In the genomic region with DNA sequence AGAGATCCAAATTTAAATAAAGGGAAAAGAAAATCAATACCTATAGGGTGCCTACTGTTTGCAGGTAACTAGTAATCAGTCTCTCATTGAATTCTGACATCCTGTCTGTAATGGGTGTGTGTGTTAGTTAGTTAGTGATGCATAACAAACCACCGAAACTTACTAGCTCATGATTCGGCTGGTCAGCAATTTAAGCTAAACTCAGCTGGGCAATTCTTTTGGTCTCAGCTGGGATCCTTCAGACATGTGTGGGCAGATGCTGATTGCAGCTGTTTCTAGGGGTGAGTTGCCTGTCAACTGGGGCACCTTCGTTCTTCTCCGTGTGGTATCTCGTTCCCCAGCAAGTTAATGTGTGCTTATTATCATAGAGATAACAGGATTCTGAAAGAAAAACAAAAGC, we compare ENCODE assay signal across 1 cellular context.
TF ChIP-seq lines count a peak whose summit lies in the region.

No MANE protein-coding gene starts in this region.

TF ChIP-seq in GM12878, 131 proteins besides CTCF, POLR2A, EP300 and RAD21 (continued from another document):
- TF ChIP-seq, protein P1, sequence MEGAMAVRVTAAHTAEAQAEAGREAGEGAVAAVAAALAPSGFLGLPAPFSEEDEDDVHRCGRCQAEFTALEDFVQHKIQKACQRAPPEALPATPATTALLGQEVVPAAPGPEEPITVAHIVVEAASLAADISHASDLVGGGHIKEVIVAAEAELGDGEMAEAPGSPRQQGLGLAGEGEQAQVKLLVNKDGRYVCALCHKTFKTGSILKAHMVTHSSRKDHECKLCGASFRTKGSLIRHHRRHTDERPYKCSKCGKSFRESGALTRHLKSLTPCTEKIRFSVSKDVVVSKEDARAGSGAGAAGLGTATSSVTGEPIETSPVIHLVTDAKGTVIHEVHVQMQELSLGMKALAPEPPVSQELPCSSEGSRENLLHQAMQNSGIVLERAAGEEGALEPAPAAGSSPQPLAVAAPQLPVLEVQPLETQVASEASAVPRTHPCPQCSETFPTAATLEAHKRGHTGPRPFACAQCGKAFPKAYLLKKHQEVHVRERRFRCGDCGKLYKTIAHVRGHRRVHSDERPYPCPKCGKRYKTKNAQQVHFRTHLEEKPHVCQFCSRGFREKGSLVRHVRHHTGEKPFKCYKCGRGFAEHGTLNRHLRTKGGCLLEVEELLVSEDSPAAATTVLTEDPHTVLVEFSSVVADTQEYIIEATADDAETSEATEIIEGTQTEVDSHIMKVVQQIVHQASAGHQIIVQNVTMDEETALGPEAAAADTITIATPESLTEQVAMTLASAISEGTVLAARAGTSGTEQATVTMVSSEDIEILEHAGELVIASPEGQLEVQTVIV (IDR thresholded peaks at IDR 0.05; ENCODE audit: borderline replicate concordance, partially characterized antibody), result no peak
- no peak for TF ChIP-seq YY1 (IDR thresholded peaks at IDR 0.05; ENCODE audit: low read depth, low read length)
- peak; percentile 80; the same call in 1 of the 2 replicates for TF ChIP-seq ZNF217 (IDR thresholded peaks at IDR 0.05)
- 0 out of 2 replicates have a peak, but pooled peaks have one; percentile 33 for TF ChIP-seq STAT3 (IDR thresholded peaks at IDR 0.05; ENCODE audit: low read depth, low read length)
- TF ChIP-seq TCF12 (IDR thresholded peaks at IDR 0.05; ENCODE audit: low read depth, low read length), result peak; percentile 99
- peak; percentile 54; the same call in 1 of the 2 replicates for TF ChIP-seq GATAD2B (conservative IDR thresholded peaks at IDR 0.05; ENCODE audit: low read depth)
- TF ChIP-seq DPF2 (IDR thresholded peaks at IDR 0.05), result peak; percentile 74
- no peak for TF ChIP-seq NR2F1 (conservative IDR thresholded peaks at IDR 0.05)
- TF ChIP-seq, protein P2, sequence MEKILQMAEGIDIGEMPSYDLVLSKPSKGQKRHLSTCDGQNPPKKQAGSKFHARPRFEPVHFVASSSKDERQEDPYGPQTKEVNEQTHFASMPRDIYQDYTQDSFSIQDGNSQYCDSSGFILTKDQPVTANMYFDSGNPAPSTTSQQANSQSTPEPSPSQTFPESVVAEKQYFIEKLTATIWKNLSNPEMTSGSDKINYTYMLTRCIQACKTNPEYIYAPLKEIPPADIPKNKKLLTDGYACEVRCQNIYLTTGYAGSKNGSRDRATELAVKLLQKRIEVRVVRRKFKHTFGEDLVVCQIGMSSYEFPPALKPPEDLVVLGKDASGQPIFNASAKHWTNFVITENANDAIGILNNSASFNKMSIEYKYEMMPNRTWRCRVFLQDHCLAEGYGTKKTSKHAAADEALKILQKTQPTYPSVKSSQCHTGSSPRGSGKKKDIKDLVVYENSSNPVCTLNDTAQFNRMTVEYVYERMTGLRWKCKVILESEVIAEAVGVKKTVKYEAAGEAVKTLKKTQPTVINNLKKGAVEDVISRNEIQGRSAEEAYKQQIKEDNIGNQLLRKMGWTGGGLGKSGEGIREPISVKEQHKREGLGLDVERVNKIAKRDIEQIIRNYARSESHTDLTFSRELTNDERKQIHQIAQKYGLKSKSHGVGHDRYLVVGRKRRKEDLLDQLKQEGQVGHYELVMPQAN (conservative IDR thresholded peaks at IDR 0.05), result peak; percentile 73
- no peak; the same call in 1 of the 2 replicates for TF ChIP-seq MTA3 (IDR thresholded peaks at IDR 0.05; ENCODE audit: borderline replicate concordance, low read length)
- TF ChIP-seq MTA2 (IDR thresholded peaks at IDR 0.05; ENCODE audit: low read depth), result peak; percentile 94
- TF ChIP-seq EGR1 (IDR thresholded peaks at IDR 0.05; ENCODE audit: borderline replicate concordance in 1 of 2, low read depth in 2 of 2, low read length in 2 of 2), result 0 out of 3 replicates have a peak, but pooled peaks of 1 of the 2 experiments have one; percentile 46
- TF ChIP-seq CHD1 (IDR thresholded peaks at IDR 0.05; ENCODE audit: low read depth, low read length), result no peak
- TF ChIP-seq MXI1 (IDR thresholded peaks at IDR 0.05; ENCODE audit: low read depth, low read length), result peak; percentile 88
- TF ChIP-seq, protein P3, sequence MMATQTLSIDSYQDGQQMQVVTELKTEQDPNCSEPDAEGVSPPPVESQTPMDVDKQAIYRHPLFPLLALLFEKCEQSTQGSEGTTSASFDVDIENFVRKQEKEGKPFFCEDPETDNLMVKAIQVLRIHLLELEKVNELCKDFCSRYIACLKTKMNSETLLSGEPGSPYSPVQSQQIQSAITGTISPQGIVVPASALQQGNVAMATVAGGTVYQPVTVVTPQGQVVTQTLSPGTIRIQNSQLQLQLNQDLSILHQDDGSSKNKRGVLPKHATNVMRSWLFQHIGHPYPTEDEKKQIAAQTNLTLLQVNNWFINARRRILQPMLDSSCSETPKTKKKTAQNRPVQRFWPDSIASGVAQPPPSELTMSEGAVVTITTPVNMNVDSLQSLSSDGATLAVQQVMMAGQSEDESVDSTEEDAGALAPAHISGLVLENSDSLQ (IDR thresholded peaks at IDR 0.05), result peak; percentile 84
- TF ChIP-seq, protein P4, sequence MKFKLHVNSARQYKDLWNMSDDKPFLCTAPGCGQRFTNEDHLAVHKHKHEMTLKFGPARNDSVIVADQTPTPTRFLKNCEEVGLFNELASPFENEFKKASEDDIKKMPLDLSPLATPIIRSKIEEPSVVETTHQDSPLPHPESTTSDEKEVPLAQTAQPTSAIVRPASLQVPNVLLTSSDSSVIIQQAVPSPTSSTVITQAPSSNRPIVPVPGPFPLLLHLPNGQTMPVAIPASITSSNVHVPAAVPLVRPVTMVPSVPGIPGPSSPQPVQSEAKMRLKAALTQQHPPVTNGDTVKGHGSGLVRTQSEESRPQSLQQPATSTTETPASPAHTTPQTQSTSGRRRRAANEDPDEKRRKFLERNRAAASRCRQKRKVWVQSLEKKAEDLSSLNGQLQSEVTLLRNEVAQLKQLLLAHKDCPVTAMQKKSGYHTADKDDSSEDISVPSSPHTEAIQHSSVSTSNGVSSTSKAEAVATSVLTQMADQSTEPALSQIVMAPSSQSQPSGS (IDR thresholded peaks at IDR 0.05; ENCODE audit: low read length), result peak; percentile 67; the same call in 1 of the 2 replicates
- TF ChIP-seq ETV6 (conservative IDR thresholded peaks at IDR 0.05 in 1 of 2, IDR thresholded peaks at IDR 0.05 in 1 of 2; ENCODE audit: borderline replicate concordance in 1 of 2, low read depth in 1 of 2), result 0 out of 4 replicates have a peak, but pooled peaks of 1 of the 2 experiments have one; percentile 47
- TF ChIP-seq, protein P5, sequence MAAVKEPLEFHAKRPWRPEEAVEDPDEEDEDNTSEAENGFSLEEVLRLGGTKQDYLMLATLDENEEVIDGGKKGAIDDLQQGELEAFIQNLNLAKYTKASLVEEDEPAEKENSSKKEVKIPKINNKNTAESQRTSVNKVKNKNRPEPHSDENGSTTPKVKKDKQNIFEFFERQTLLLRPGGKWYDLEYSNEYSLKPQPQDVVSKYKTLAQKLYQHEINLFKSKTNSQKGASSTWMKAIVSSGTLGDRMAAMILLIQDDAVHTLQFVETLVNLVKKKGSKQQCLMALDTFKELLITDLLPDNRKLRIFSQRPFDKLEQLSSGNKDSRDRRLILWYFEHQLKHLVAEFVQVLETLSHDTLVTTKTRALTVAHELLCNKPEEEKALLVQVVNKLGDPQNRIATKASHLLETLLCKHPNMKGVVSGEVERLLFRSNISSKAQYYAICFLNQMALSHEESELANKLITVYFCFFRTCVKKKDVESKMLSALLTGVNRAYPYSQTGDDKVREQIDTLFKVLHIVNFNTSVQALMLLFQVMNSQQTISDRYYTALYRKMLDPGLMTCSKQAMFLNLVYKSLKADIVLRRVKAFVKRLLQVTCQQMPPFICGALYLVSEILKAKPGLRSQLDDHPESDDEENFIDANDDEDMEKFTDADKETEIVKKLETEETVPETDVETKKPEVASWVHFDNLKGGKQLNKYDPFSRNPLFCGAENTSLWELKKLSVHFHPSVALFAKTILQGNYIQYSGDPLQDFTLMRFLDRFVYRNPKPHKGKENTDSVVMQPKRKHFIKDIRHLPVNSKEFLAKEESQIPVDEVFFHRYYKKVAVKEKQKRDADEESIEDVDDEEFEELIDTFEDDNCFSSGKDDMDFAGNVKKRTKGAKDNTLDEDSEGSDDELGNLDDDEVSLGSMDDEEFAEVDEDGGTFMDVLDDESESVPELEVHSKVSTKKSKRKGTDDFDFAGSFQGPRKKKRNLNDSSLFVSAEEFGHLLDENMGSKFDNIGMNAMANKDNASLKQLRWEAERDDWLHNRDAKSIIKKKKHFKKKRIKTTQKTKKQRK (IDR thresholded peaks at IDR 0.05; ENCODE audit: low read depth, low read length), result no peak
- TF ChIP-seq TCF3 (IDR thresholded peaks at IDR 0.05; ENCODE audit: borderline replicate concordance, insufficient read depth, low read depth, low read length), result peak; percentile 94
- 0 out of 2 replicates have a peak, but pooled peaks have one; percentile 54 for TF ChIP-seq RCOR1 (conservative IDR thresholded peaks at IDR 0.05; ENCODE audit: low read depth, low read length)
